ENCODE assay signal across 1 cellular context in genomic region chr5:93902288-93902687, GRCh38.
A peak's percentile ranks its signal among the peaks of the same experiment; 100 is the strongest.
TF ChIP-seq lines count a peak whose summit lies in the region.

No MANE protein-coding gene starts in this region.

TF ChIP-seq in HepG2, 621 proteins besides CTCF, POLR2A, EP300 and RAD21 (continued from another document and continues in another):
- no peak for TF ChIP-seq ZNF639 (CRISPR knock-in tag; conservative IDR thresholded peaks at IDR 0.05)
- no peak for TF ChIP-seq ZNF333 (CRISPR knock-in tag; IDR thresholded peaks at IDR 0.05; ENCODE audit: borderline replicate concordance)
- TF ChIP-seq CEBPB (IDR thresholded peaks at IDR 0.05; ENCODE audit: borderline replicate concordance, low read depth, low read length): no peak
- TF ChIP-seq, protein P1, sequence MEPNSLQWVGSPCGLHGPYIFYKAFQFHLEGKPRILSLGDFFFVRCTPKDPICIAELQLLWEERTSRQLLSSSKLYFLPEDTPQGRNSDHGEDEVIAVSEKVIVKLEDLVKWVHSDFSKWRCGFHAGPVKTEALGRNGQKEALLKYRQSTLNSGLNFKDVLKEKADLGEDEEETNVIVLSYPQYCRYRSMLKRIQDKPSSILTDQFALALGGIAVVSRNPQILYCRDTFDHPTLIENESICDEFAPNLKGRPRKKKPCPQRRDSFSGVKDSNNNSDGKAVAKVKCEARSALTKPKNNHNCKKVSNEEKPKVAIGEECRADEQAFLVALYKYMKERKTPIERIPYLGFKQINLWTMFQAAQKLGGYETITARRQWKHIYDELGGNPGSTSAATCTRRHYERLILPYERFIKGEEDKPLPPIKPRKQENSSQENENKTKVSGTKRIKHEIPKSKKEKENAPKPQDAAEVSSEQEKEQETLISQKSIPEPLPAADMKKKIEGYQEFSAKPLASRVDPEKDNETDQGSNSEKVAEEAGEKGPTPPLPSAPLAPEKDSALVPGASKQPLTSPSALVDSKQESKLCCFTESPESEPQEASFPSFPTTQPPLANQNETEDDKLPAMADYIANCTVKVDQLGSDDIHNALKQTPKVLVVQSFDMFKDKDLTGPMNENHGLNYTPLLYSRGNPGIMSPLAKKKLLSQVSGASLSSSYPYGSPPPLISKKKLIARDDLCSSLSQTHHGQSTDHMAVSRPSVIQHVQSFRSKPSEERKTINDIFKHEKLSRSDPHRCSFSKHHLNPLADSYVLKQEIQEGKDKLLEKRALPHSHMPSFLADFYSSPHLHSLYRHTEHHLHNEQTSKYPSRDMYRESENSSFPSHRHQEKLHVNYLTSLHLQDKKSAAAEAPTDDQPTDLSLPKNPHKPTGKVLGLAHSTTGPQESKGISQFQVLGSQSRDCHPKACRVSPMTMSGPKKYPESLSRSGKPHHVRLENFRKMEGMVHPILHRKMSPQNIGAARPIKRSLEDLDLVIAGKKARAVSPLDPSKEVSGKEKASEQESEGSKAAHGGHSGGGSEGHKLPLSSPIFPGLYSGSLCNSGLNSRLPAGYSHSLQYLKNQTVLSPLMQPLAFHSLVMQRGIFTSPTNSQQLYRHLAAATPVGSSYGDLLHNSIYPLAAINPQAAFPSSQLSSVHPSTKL (CRISPR knock-in tag; IDR thresholded peaks at IDR 0.05): 0 out of 2 replicates have a peak, but pooled peaks have one; percentile 23
- peak; percentile 73 for TF ChIP-seq ASH2L (IDR thresholded peaks at IDR 0.05; ENCODE audit: insufficient read length, low read depth, low read length)
- no peak for TF ChIP-seq KDM3A (CRISPR knock-in tag; IDR thresholded peaks at IDR 0.05; ENCODE audit: low read depth)
- TF ChIP-seq IRF2 (CRISPR knock-in tag; IDR thresholded peaks at IDR 0.05): no peak
- no peak for TF ChIP-seq DNMT1 (CRISPR knock-in tag; IDR thresholded peaks at IDR 0.05)
- no peak for TF ChIP-seq BCL6 (CRISPR knock-in tag; IDR thresholded peaks at IDR 0.05)
- no peak for TF ChIP-seq ZFP62 (CRISPR knock-in tag; IDR thresholded peaks at IDR 0.05)
- no peak for TF ChIP-seq IRX3 (CRISPR knock-in tag; IDR thresholded peaks at IDR 0.05; ENCODE audit: borderline replicate concordance, low read depth)
- no peak for TF ChIP-seq ATAD3A (CRISPR knock-in tag; IDR thresholded peaks at IDR 0.05)
- no peak for TF ChIP-seq ONECUT2 (CRISPR knock-in tag; IDR thresholded peaks at IDR 0.05)
- no peak for TF ChIP-seq EED (CRISPR knock-in tag; IDR thresholded peaks at IDR 0.05)
- no peak for TF ChIP-seq ZBTB43 (CRISPR knock-in tag; conservative IDR thresholded peaks at IDR 0.05)
- no peak for TF ChIP-seq ZKSCAN5 (CRISPR knock-in tag; IDR thresholded peaks at IDR 0.05)
- no peak for TF ChIP-seq ZNF766 (CRISPR knock-in tag; IDR thresholded peaks at IDR 0.05; ENCODE audit: borderline replicate concordance)
- peak; percentile 39; the same call in 1 of the 2 replicates for TF ChIP-seq HNF4A (CRISPR knock-in tag; IDR thresholded peaks at IDR 0.05)
- 0 out of 2 replicates have a peak, but pooled peaks have one; percentile 18 for TF ChIP-seq KDM6A (CRISPR knock-in tag; IDR thresholded peaks at IDR 0.05; ENCODE audit: low read depth)
- peak; percentile 64; the same call in 1 of the 2 replicates for TF ChIP-seq RFX1 (IDR thresholded peaks at IDR 0.05)
- no peak for TF ChIP-seq ISL2 (CRISPR knock-in tag; IDR thresholded peaks at IDR 0.05)
- TF ChIP-seq ZNF44 (CRISPR knock-in tag; IDR thresholded peaks at IDR 0.05): no peak
- TF ChIP-seq ZNF619 (CRISPR knock-in tag; IDR thresholded peaks at IDR 0.05): no peak
- TF ChIP-seq RCOR2 (CRISPR knock-in tag; IDR thresholded peaks at IDR 0.05): no peak
- TF ChIP-seq CCAR2 (optimal IDR thresholded peaks at IDR 0.05; ENCODE audit: low read depth, low read length): no peak
- TF ChIP-seq CAMTA2 (CRISPR knock-in tag; IDR thresholded peaks at IDR 0.05; ENCODE audit: borderline replicate concordance): no peak
- no peak for TF ChIP-seq ZSCAN31 (CRISPR knock-in tag; IDR thresholded peaks at IDR 0.05; ENCODE audit: low read depth)
- TF ChIP-seq ZNF264 (CRISPR knock-in tag; IDR thresholded peaks at IDR 0.05): no peak
- TF ChIP-seq NFIC (IDR thresholded peaks at IDR 0.05; ENCODE audit: low read length): no peak
- no peak for TF ChIP-seq TSC22D2 (CRISPR knock-in tag; IDR thresholded peaks at IDR 0.05; ENCODE audit: borderline replicate concordance)
- no peak for TF ChIP-seq GLI4 (CRISPR knock-in tag; IDR thresholded peaks at IDR 0.05; ENCODE audit: borderline replicate concordance)
- TF ChIP-seq ATRX (CRISPR knock-in tag; IDR thresholded peaks at IDR 0.05; ENCODE audit: borderline replicate concordance): no peak
- TF ChIP-seq ZNF572 (CRISPR knock-in tag; IDR thresholded peaks at IDR 0.05): no peak
- TF ChIP-seq KAT7 (CRISPR knock-in tag; IDR thresholded peaks at IDR 0.05; ENCODE audit: borderline replicate concordance): no peak
- TF ChIP-seq SOX6 (IDR thresholded peaks at IDR 0.05): no peak
- TF ChIP-seq SOX6 (CRISPR knock-in tag; IDR thresholded peaks at IDR 0.05): no peak
- no peak for TF ChIP-seq GATAD1 (CRISPR knock-in tag; IDR thresholded peaks at IDR 0.05)
- no peak for TF ChIP-seq RNF2 (conservative IDR thresholded peaks at IDR 0.05; ENCODE audit: low read depth)
- no peak for TF ChIP-seq RERE (CRISPR knock-in tag; IDR thresholded peaks at IDR 0.05; ENCODE audit: low read depth)
- no peak for TF ChIP-seq POGZ (CRISPR knock-in tag; IDR thresholded peaks at IDR 0.05)
- no peak for TF ChIP-seq ZNF746 (CRISPR knock-in tag; IDR thresholded peaks at IDR 0.05)
- peak; percentile 84 for TF ChIP-seq ARID3A (IDR thresholded peaks at IDR 0.05; ENCODE audit: low read depth, low read length)
- 0 out of 2 replicates have a peak, but pooled peaks have one; percentile 40 for TF ChIP-seq FOXP1 (IDR thresholded peaks at IDR 0.05)
- 0 out of 2 replicates have a peak, but pooled peaks have one; percentile 37 for TF ChIP-seq FOXP1 (CRISPR knock-in tag; IDR thresholded peaks at IDR 0.05)
- TF ChIP-seq RBFOX2 (IDR thresholded peaks at IDR 0.05; ENCODE audit: low read depth, low read length): no peak
- TF ChIP-seq ZNF777 (CRISPR knock-in tag; IDR thresholded peaks at IDR 0.05): no peak
- TF ChIP-seq ZNF737 (CRISPR knock-in tag; IDR thresholded peaks at IDR 0.05; ENCODE audit: borderline replicate concordance): no peak
- no peak for TF ChIP-seq ZFP36L2 (CRISPR knock-in tag; IDR thresholded peaks at IDR 0.05)
- TF ChIP-seq, protein P2, sequence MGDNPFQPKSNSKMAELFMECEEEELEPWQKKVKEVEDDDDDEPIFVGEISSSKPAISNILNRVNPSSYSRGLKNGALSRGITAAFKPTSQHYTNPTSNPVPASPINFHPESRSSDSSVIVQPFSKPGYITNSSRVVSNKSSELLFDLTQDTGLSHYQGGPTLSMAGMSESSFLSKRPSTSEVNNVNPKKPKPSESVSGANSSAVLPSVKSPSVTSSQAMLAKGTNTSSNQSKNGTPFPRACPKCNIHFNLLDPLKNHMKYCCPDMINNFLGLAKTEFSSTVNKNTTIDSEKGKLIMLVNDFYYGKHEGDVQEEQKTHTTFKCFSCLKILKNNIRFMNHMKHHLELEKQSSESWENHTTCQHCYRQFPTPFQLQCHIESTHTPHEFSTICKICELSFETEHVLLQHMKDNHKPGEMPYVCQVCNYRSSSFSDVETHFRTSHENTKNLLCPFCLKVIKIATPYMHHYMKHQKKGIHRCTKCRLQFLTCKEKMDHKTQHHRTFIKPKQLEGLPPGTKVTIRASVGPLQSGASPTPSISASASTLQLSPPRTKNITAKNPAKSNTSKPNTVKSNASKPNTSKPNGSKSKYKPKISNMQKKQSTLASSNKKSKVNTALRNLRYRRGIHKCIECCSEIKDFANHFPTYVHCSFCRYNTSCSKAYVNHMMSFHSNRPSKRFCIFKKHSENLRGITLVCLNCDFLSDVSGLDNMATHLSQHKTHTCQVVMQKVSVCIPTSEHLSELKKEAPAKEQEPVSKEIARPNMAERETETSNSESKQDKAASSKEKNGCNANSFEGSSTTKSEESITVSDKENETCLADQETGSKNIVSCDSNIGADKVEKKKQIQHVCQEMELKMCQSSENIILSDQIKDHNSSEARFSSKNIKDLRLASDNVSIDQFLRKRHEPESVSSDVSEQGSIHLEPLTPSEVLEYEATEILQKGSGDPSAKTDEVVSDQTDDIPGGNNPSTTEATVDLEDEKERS (CRISPR knock-in tag; IDR thresholded peaks at IDR 0.05): no peak
- TF ChIP-seq ZNF782 (CRISPR knock-in tag; IDR thresholded peaks at IDR 0.05; ENCODE audit: borderline replicate concordance): no peak
- no peak for TF ChIP-seq XBP1 (CRISPR knock-in tag; IDR thresholded peaks at IDR 0.05)
